ENCODE assay signal across 11 cellular contexts in genomic region chr2:71831208-71831577, GRCh38.
A peak's percentile ranks its signal among the peaks of the same experiment; 100 is the strongest.
DNase-seq lines count a peak whose midpoint lies in the region; ATAC-seq and TF ChIP-seq lines count a peak whose summit lies in the region.
"Had no signal": no experiment of that assay in that cellular context is flagged by ENCODE, and none has a peak within 500 bp of the region (broad histone marks: within the 10 kb centered on the region; RNA-seq: fewer than 3 reads in every experiment).

No MANE protein-coding gene starts in this region.

- H3K4me1 ChIP-seq in ascending aorta, result peaks cover 4 to 22% of the 10 kb centered on the region in 2 donors
- H3K4me1 ChIP-seq in left ventricle myocardium inferior, result peaks cover 47% of the 10 kb centered on the region
- H3K4me1 ChIP-seq in skeletal muscle tissue (ENCODE audit: control insufficient read depth in 3 of 3, insufficient read depth in 3 of 3, low read length in 3 of 3), result peaks cover 10 to 24% (median 15%) of the 10 kb centered on the region in 3 donors

- no peak for ATAC-seq in GM18498 (IDR thresholded peaks at IDR 0.05; ENCODE audit: unreplicated experiment)
- no peak for ATAC-seq in HG02642 (IDR thresholded peaks at IDR 0.05; ENCODE audit: poor library complexity, unreplicated experiment)

- no peak for TF ChIP-seq CTCF in ascending aorta (IDR thresholded peaks at IDR 0.05)
- no peak for TF ChIP-seq CTCF in left ventricle myocardium inferior (IDR thresholded peaks at IDR 0.05; ENCODE audit: borderline replicate concordance)

- H3K9ac ChIP-seq in skeletal muscle tissue (ENCODE audit: low read depth in 1 of 3, low read length in 3 of 3), result no peak overlapping the region

- peak; percentile 89 for DNase-seq in GM03348 (ENCODE audit: low spot score)
- peak; percentile 71 to 92 for DNase-seq in ascending aorta (ENCODE audit: low spot score in 2 of 2)
- peak; percentile 61 for DNase-seq in left ventricle myocardium inferior
- no peak for DNase-seq in activated T-cell treated with anti-CD3 and anti-CD28 coated beads, Interleukin-2, amount 50 U/mL, for 48 hours
- no peak for DNase-seq in DMS153 treated with DMSO at 0.1 percent for 48 hours (lab: John Stamatoyannopoulos, UW; ENCODE audit: unreplicated experiment)
- DNase-seq: NCI-H1092; stimulated activated CD4-positive, alpha-beta T cell treated with anti-CD3 and anti-CD28 coated beads, Interleukin-4, amount 100 ng/mL, for 1 hour had no signal

- no peaks in the 10 kb centered on the region for H3K27me3 ChIP-seq in ascending aorta
- H3K27me3 ChIP-seq in left ventricle myocardium inferior (ENCODE audit: low read depth), result no peaks in the 10 kb centered on the region
- H3K27me3 ChIP-seq in skeletal muscle tissue (ENCODE audit: control insufficient read depth in 3 of 3, insufficient read depth in 3 of 3, low read length in 3 of 3), result no peaks in the 10 kb centered on the region

- H3K27ac ChIP-seq in ascending aorta (peak overlapping the region; percentile 85), left ventricle myocardium inferior (replicated peaks) (peak overlapping the region; percentile 47), skeletal muscle tissue (ENCODE audit: low read depth, low read length) (peak overlapping the region; percentile 18)
- H3K27ac ChIP-seq: RWPE1 had no signal

- H3K9me3 ChIP-seq in ascending aorta (peaks cover 0 to 8% of the 10 kb centered on the region in 2 donors), left ventricle myocardium inferior (replicated peaks) (no peaks in the 10 kb centered on the region), skeletal muscle tissue (ENCODE audit: control insufficient read depth in 3 of 3, low read length in 3 of 3) (no peaks in the 10 kb centered on the region)

- no peak overlapping the region for H3K4me3 ChIP-seq in ascending aorta
- no peak overlapping the region for H3K4me3 ChIP-seq in left ventricle myocardium inferior
- no peak overlapping the region for H3K4me3 ChIP-seq in skeletal muscle tissue (ENCODE audit: low read length in 3 of 3)

- no peaks in the 10 kb centered on the region for H3K36me3 ChIP-seq in ascending aorta
- H3K36me3 ChIP-seq in left ventricle myocardium inferior, result no peaks in the 10 kb centered on the region
- H3K36me3 ChIP-seq in skeletal muscle tissue (ENCODE audit: control insufficient read depth in 3 of 3, insufficient read depth in 3 of 3, low read length in 3 of 3), result no peaks in the 10 kb centered on the region

- intact Hi-C loops in ascending aorta (cut with DNase I) (loop anchor here (1.0 to 2.0 kb wide), 4 partner anchors 17 to 314 kb away; no protein-coding TSS in a partner anchor), left ventricle myocardium inferior (cut with micrococcal nuclease) (no loop called here)

Comparison
In these comparisons a context has a peak if more than half of its experiments do, and no peak if none do; other contexts are left out.
1. DNase-seq: peak in GM03348 (single experiment), ascending aorta (2 of 2) and left ventricle myocardium inferior (single experiment); none in activated T-cell treated with anti-CD3 and anti-CD28 coated beads, Interleukin-2, amount 50 U/mL, for 48 hours (0 of 2) and DMS153 treated with DMSO at 0.1 percent for 48 hours (single experiment).
2. H3K27ac ChIP-seq: peak in every context shown above with its lines; median percentile 85 in ascending aorta; 47 in left ventricle myocardium inferior; 18 in skeletal muscle tissue.